36 cellular contexts compared by ENCODE assay signal in the genomic region with DNA sequence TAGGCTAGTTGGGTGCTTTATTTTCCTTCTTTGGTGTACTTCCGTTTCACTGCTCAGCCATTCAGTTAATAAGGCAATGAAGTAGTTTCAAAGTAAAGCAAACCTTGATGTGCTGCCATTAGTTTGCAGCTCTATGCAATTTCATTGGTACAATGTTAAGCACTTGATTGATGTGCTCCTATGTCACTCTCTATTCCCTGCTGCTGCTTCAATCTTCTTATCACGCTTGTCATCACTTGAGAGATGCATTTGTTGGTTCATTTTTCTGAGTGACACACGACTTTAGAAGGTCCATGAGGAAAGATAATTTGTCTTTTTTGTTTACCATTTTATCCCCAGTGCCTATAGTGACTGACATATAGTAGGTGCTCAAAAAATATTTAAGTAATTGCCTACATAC.
"Had no signal": no experiment of that assay in that cellular context is flagged by ENCODE, and none has a peak within 500 bp of the region (broad histone marks: within the 10 kb centered on the region; RNA-seq: fewer than 3 reads in every experiment).

No MANE protein-coding gene starts in this region.

- ATAC-seq: activated CD4-positive, alpha-beta T cell treated with anti-CD3 and anti-CD28 coated beads for 36 hours; activated CD4-positive, CD25-positive, alpha-beta regulatory T cell treated with anti-CD3 and anti-CD28 coated beads, Interleukin-2, amount 50 U/mL, for 24 hours; activated CD8-positive, alpha-beta memory T cell treated with anti-CD3 and anti-CD28 coated beads, Interleukin-2, amount 10 ng/mL, durations not matched to agents 7 days and 5 days; activated CD8-positive, alpha-beta T cell treated with anti-CD3 and anti-CD28 coated beads, Interleukin-2, amount 10 ng/mL, durations not matched to agents 7 days and 5 days; activated naive CD4-positive, alpha-beta T cell treated with anti-CD3 and anti-CD28 coated beads, Interleukin-2, amount 50 U/mL, for 72 hours; body of pancreas had no signal

- H3K4me3 Mint-ChIP-seq: activated CD4-positive, alpha-beta memory T cell treated with anti-CD3 and anti-CD28 coated beads, Interleukin-2, amount 10 ng/mL, durations not matched to agents 7 days and 5 days; activated CD4-positive, alpha-beta T cell treated with anti-CD3 and anti-CD28 coated beads for 36 hours; activated CD4-positive, alpha-beta T cell treated with anti-CD3 and anti-CD28 coated beads, Interleukin-2, amount 10 ng/mL, durations not matched to agents 7 days and 5 days; activated CD8-positive, alpha-beta memory T cell treated with anti-CD3 and anti-CD28 coated beads, Interleukin-2, amount 10 ng/mL, durations not matched to agents 7 days and 5 days; activated CD8-positive, alpha-beta T cell treated with anti-CD3 and anti-CD28 coated beads, Interleukin-2, amount 10 ng/mL, durations not matched to agents 7 days and 5 days; activated naive CD4-positive, alpha-beta T cell treated with anti-CD3 and anti-CD28 coated beads, Interleukin-2, amount 10 ng/mL, durations not matched to agents 7 days and 5 days; activated naive CD8-positive, alpha-beta T cell treated with anti-CD3 and anti-CD28 coated beads for 36 hours; activated T-cell treated with anti-CD3 and anti-CD28 coated beads, Interleukin-2, amount 50 U/mL, for 24 hours; T-helper 1 cell treated with Interleukin-12 subunit alpha and Interleukin-12 subunit beta and Interleukin-4 antibody, amounts not matched to agents 30 μg/mL and 1 μg/mL, for 36 hours; T-helper 2 cell treated with Interferon-gamma antibody and Interleukin-4, amounts not matched to agents 5 μg/mL and 100 μg/mL, for 36 hours had no signal

- H3K36me3 Mint-ChIP-seq: activated CD8-positive, alpha-beta memory T cell treated with anti-CD3 and anti-CD28 coated beads, Interleukin-2, amount 10 ng/mL, durations not matched to agents 7 days and 5 days; activated naive CD4-positive, alpha-beta T cell treated with anti-CD3 and anti-CD28 coated beads, Interleukin-2, amount 10 ng/mL, durations not matched to agents 7 days and 5 days; activated naive CD8-positive, alpha-beta T cell treated with anti-CD3 and anti-CD28 coated beads for 36 hours had no signal

- H3K4me3 ChIP-seq: adrenal gland, body of pancreas, breast epithelium had no signal

- H3K27me3 ChIP-seq: adrenal gland, body of pancreas, brain microvascular endothelial cell, breast epithelium had no signal

- DNase-seq: activated CD4-positive, alpha-beta memory T cell treated with anti-CD3 and anti-CD28 coated beads, Interleukin-2, amount 10 ng/mL, durations not matched to agents 7 days and 5 days; activated CD4-positive, alpha-beta T cell treated with anti-CD3 and anti-CD28 coated beads for 1 hour; activated CD4-positive, alpha-beta T cell treated with anti-CD3 and anti-CD28 coated beads for 36 hours; activated CD4-positive, alpha-beta T cell treated with anti-CD3 and anti-CD28 coated beads for 48 hours; activated CD4-positive, alpha-beta T cell treated with anti-CD3 and anti-CD28 coated beads, Interleukin-2, amount 10 ng/mL, durations not matched to agents 7 days and 5 days; activated CD4-positive, alpha-beta T cell treated with anti-CD3 and anti-CD28 coated beads, Interleukin-2, amount 50 U/mL, for 48 hours; activated CD4-positive, CD25-positive, alpha-beta regulatory T cell; activated CD8-positive, alpha-beta memory T cell treated with anti-CD3 and anti-CD28 coated beads for 24 hours; activated CD8-positive, alpha-beta memory T cell treated with anti-CD3 and anti-CD28 coated beads, Interleukin-2, amount 10 ng/mL, durations not matched to agents 7 days and 5 days; activated CD8-positive, alpha-beta memory T cell treated with anti-CD3 and anti-CD28 coated beads, Interleukin-2, amount 50 U/mL, for 48 hours; activated CD8-positive, alpha-beta T cell treated with anti-CD3 and anti-CD28 coated beads, Interleukin-2, amount 10 ng/mL, durations not matched to agents 7 days and 5 days; activated effector memory CD4-positive, alpha-beta T cell treated with Interleukin-2 at 50 U/mL for 16 hours; activated gamma-delta T cell; activated naive CD4-positive, alpha-beta T cell treated with anti-CD3 and anti-CD28 coated beads, Interleukin-2, amount 10 ng/mL, durations not matched to agents 7 days and 5 days; activated naive CD4-positive, alpha-beta T cell treated with Interleukin-2 at 50 U/mL for 16 hours; activated naive CD8-positive, alpha-beta T cell treated with anti-CD3 and anti-CD28 coated beads for 36 hours; activated T-cell treated with anti-CD3 and anti-CD28 coated beads, Interleukin-2, amount 50 U/mL, for 24 hours; activated T-cell treated with anti-CD3 and anti-CD28 coated beads, Interleukin-2, amount 50 U/mL, for 48 hours; adrenal gland; amniotic stem cell; aorta; body of pancreas; brain microvascular endothelial cell; central memory CD4-positive, alpha-beta T cell; T-helper 1 cell; T-helper 2 cell; T-helper 9 cell had no signal

- H3K27ac ChIP-seq: adrenal gland, body of pancreas, brain microvascular endothelial cell, breast epithelium, VCaP had no signal

- H3K4me1 Mint-ChIP-seq: activated CD4-positive, alpha-beta memory T cell treated with anti-CD3 and anti-CD28 coated beads, Interleukin-2, amount 10 ng/mL, durations not matched to agents 7 days and 5 days; activated CD4-positive, alpha-beta T cell treated with anti-CD3 and anti-CD28 coated beads for 36 hours; activated CD4-positive, alpha-beta T cell treated with anti-CD3 and anti-CD28 coated beads, Interleukin-2, amount 10 ng/mL, durations not matched to agents 7 days and 5 days; activated CD8-positive, alpha-beta memory T cell treated with anti-CD3 and anti-CD28 coated beads, Interleukin-2, amount 10 ng/mL, durations not matched to agents 7 days and 5 days; activated naive CD4-positive, alpha-beta T cell treated with anti-CD3 and anti-CD28 coated beads, Interleukin-2, amount 10 ng/mL, durations not matched to agents 7 days and 5 days; activated naive CD8-positive, alpha-beta T cell treated with anti-CD3 and anti-CD28 coated beads for 36 hours had no signal

- H3K4me1 ChIP-seq: adrenal gland, body of pancreas, breast epithelium had no signal

- H3K36me3 ChIP-seq: adrenal gland, brain microvascular endothelial cell, breast epithelium had no signal

- H3K27ac Mint-ChIP-seq: activated CD4-positive, alpha-beta memory T cell treated with anti-CD3 and anti-CD28 coated beads, Interleukin-2, amount 10 ng/mL, durations not matched to agents 7 days and 5 days; activated CD4-positive, alpha-beta T cell treated with anti-CD3 and anti-CD28 coated beads for 36 hours; activated CD4-positive, alpha-beta T cell treated with anti-CD3 and anti-CD28 coated beads, Interleukin-2, amount 10 ng/mL, durations not matched to agents 7 days and 5 days; activated CD8-positive, alpha-beta memory T cell treated with anti-CD3 and anti-CD28 coated beads, Interleukin-2, amount 10 ng/mL, durations not matched to agents 7 days and 5 days; activated CD8-positive, alpha-beta T cell treated with anti-CD3 and anti-CD28 coated beads, Interleukin-2, amount 10 ng/mL, durations not matched to agents 7 days and 5 days; activated naive CD4-positive, alpha-beta T cell treated with anti-CD3 and anti-CD28 coated beads, Interleukin-2, amount 10 ng/mL, durations not matched to agents 7 days and 5 days; activated naive CD4-positive, alpha-beta T cell treated with anti-CD3 and anti-CD28 coated beads, Interleukin-2, amount 50 U/mL, for 72 hours; activated naive CD8-positive, alpha-beta T cell treated with anti-CD3 and anti-CD28 coated beads for 36 hours; activated T-cell treated with anti-CD3 and anti-CD28 coated beads, Interleukin-2, amount 50 U/mL, for 24 hours; activated T-helper 2 cell treated with anti-CD3 and anti-CD28 coated beads, Interferon-gamma antibody, Interleukin-2, Interleukin-4, amounts not matched to agents 10 μg/mL and 5 μg/mL and 100 μg/mL, durations not matched to agents 14 hours and 24 hours and 36 hours; T-helper 1 cell treated with Interleukin-12 subunit alpha and Interleukin-12 subunit beta and Interleukin-4 antibody, amounts not matched to agents 30 μg/mL and 1 μg/mL, for 36 hours; T-helper 2 cell treated with Interferon-gamma antibody and Interleukin-4, amounts not matched to agents 5 μg/mL and 100 μg/mL, for 36 hours had no signal

- H3K27me3 Mint-ChIP-seq: activated CD4-positive, alpha-beta memory T cell treated with anti-CD3 and anti-CD28 coated beads, Interleukin-2, amount 10 ng/mL, durations not matched to agents 7 days and 5 days; activated CD4-positive, alpha-beta T cell treated with anti-CD3 and anti-CD28 coated beads for 36 hours; activated CD4-positive, alpha-beta T cell treated with anti-CD3 and anti-CD28 coated beads, Interleukin-2, amount 10 ng/mL, durations not matched to agents 7 days and 5 days; activated CD8-positive, alpha-beta memory T cell treated with anti-CD3 and anti-CD28 coated beads, Interleukin-2, amount 10 ng/mL, durations not matched to agents 7 days and 5 days; activated naive CD4-positive, alpha-beta T cell treated with anti-CD3 and anti-CD28 coated beads, Interleukin-2, amount 10 ng/mL, durations not matched to agents 7 days and 5 days; activated naive CD8-positive, alpha-beta T cell treated with anti-CD3 and anti-CD28 coated beads for 36 hours; activated T-cell treated with anti-CD3 and anti-CD28 coated beads, Interleukin-2, amount 50 U/mL, for 24 hours had no signal

- FAIRE-seq: astrocyte, TTC549 had no signal

- H3K9me3 ChIP-seq: adrenal gland, body of pancreas had no signal
